Comparison of ENCODE assay signal across 18 cellular contexts in the genomic region with DNA sequence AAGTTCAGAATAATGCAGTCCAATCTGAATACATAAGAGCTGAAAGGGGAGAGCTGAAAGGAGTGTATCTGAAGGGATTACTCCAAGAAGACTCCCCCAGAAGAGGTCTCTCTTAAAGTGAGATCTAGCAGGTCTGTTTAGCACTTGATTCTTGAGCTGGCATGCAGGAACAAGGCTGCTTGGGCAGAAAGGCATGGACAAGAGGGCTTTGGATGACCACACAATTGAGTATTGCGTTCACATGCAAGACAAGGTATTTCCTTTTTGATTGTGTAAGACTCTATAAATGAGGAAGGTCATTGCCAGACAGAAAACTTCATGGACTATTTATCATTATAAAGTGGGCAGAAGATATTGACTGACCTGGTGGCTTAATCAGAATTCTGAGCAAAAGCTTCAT.
DNase-seq lines count a peak whose midpoint lies in the region; TF ChIP-seq lines count a peak whose summit lies in the region.
"Had no signal": no experiment of that assay in that cellular context is flagged by ENCODE, and none has a peak within 500 bp of the region (broad histone marks: within the 10 kb centered on the region; RNA-seq: fewer than 3 reads in every experiment).

No MANE protein-coding gene starts in this region.

- H3K9me3 ChIP-seq in neutrophil, result no peaks in the 10 kb centered on the region
- no peaks in the 10 kb centered on the region for H3K9me3 ChIP-seq in thyroid gland
- H3K9me3 ChIP-seq in MG63, result no peaks in the 10 kb centered on the region
- H3K9me3 ChIP-seq: BE2C, Caco-2 had no signal

- TF ChIP-seq POLR2A in thyroid gland (IDR thresholded peaks at IDR 0.05), result no peak

- 39 to 44% methylated on average over 1 of the region's 1 CpG for WGBS in thyroid gland, 2 donors

- intact Hi-C loops in thyroid gland (cut with DNase I), result no loop called here

- H3K27ac ChIP-seq in HL-60 (replicated peaks) (peak overlapping the region; percentile 14; the same call in 1 of the 2 replicates), neutrophil (peak overlapping the region; percentile 72), thyroid gland (no peak overlapping the region)
- H3K27ac ChIP-seq: BLaER1 had no signal

- TF ChIP-seq CTCF in HL-60 (IDR thresholded peaks at IDR 0.05; ENCODE audit: insufficient read depth, low read length) (no peak), neutrophil (IDR thresholded peaks at IDR 0.05) (no peak), thyroid gland (IDR thresholded peaks at IDR 0.05) (no peak)

- H3K4me1 ChIP-seq in neutrophil (ENCODE audit: control insufficient read depth in 1 of 2, insufficient read depth in 1 of 2, low read depth in 1 of 2, low read length in 1 of 2), result peaks cover 15 to 25% of the 10 kb centered on the region in 2 experiments
- no peaks in the 10 kb centered on the region for H3K4me1 ChIP-seq in thyroid gland
- H3K4me1 ChIP-seq: BE2C, BLaER1, Caco-2 had no signal

- H3K4me3 ChIP-seq in HL-60 (replicated peaks; ENCODE audit: insufficient read depth, low read length), result no peak overlapping the region
- H3K4me3 ChIP-seq in neutrophil (ENCODE audit: low read depth in 1 of 2, low read length in 1 of 2), result no peak overlapping the region
- H3K4me3 ChIP-seq in thyroid gland (replicated peaks in 1 of 3), result no peak overlapping the region
- no peak overlapping the region for H3K4me3 ChIP-seq in MG63
- H3K4me3 ChIP-seq: BLaER1 had no signal

- DNase-seq in CD1c-positive myeloid dendritic cell (ENCODE audit: extremely low spot score), result peak; percentile 2
- DNase-seq in HL-60 (ENCODE audit: low read depth in 1 of 2, low spot score in 1 of 2), result peak in 1 of 2 experiments; percentile 50
- peak; percentile 36 to 39 for DNase-seq in thyroid gland
- DNase-seq in MG63, result no peak
- no peak for DNase-seq in activated naive CD4-positive, alpha-beta T cell treated with Interleukin-2 at 50 U/mL for 16 hours
- no peak for DNase-seq in epidermal melanocyte (ENCODE audit: insufficient read length, low spot score)
- DNase-seq: 8988T; ACHN; BE2C; C1 segment of cervical spinal cord; Caco-2; Calu3; CD4-positive, alpha-beta T cell; CD8-positive, alpha-beta T cell; DMS79 treated with DMSO at 0.1 percent for 48 hours; GF-D8 had no signal

- H3K27me3 ChIP-seq in HL-60 (ENCODE audit: insufficient read depth, poor library complexity, severe bottlenecking) (no peaks in the 10 kb centered on the region), neutrophil (no peaks in the 10 kb centered on the region), thyroid gland (no peaks in the 10 kb centered on the region), MG63 (no peaks in the 10 kb centered on the region)
- H3K27me3 ChIP-seq: BE2C, BLaER1 had no signal

- H3K36me3 ChIP-seq in neutrophil (no peaks in the 10 kb centered on the region), thyroid gland (no peaks in the 10 kb centered on the region), MG63 (no peaks in the 10 kb centered on the region)
- H3K36me3 ChIP-seq: BE2C, BLaER1 had no signal

Comparison
In these comparisons a context has a peak if more than half of its experiments do, and no peak if none do; other contexts are left out.
1. DNase-seq: peak in CD1c-positive myeloid dendritic cell (single experiment) and thyroid gland (2 of 2); none in MG63 (single experiment), activated naive CD4-positive, alpha-beta T cell treated with Interleukin-2 at 50 U/mL for 16 hours (single experiment) and epidermal melanocyte (single experiment).
2. H3K27ac ChIP-seq: peak in HL-60 (single experiment) and neutrophil (single experiment); none in thyroid gland (0 of 3).